ENCODE assay signal across 21 cellular contexts in genomic region chr11:125229006-125229405, GRCh38.
"Had no signal": no experiment of that assay in that cellular context is flagged by ENCODE, and none has a peak within 500 bp of the region (broad histone marks: within the 10 kb centered on the region; RNA-seq: fewer than 3 reads in every experiment).

No MANE protein-coding gene starts in this region.

- H3K4me3 ChIP-seq: cardiac muscle cell, testis had no signal

- H3K4me1 ChIP-seq: parathyroid adenoma had no signal

- H3K27ac Mint-ChIP-seq: activated naive CD4-positive, alpha-beta T cell treated with anti-CD3 and anti-CD28 coated beads, Interleukin-2, amount 10 ng/mL, durations not matched to agents 7 days and 5 days; activated T-cell treated with anti-CD3 and anti-CD28 coated beads, Interleukin-2, amount 50 U/mL, for 72 hours; memory B cell; nephron progenitor cell; stimulated activated naive B cell treated with anti-CD40 and anti-IgM and Interleukin-4, amounts not matched to agents 10 μg/mL and 1 μg/mL and 100 μg/mL, for 72 hours; T-helper 1 cell treated with Interleukin-12 subunit alpha and Interleukin-12 subunit beta and Interleukin-4 antibody, amounts not matched to agents 30 μg/mL and 1 μg/mL, for 36 hours; type B pancreatic cell had no signal

- H3K9ac ChIP-seq: parathyroid adenoma had no signal

- DNase-seq: activated CD4-positive, alpha-beta T cell treated with anti-CD3 and anti-CD28 coated beads for 4 hours; activated CD4-positive, alpha-beta T cell treated with anti-CD3 and anti-CD28 coated beads, Interleukin-2, amount 50 U/mL, for 48 hours; activated CD4-positive, CD25-positive, alpha-beta regulatory T cell; activated effector memory CD4-positive, alpha-beta T cell treated with anti-CD3 and anti-CD28 coated beads, Interleukin-2, amount 50 U/mL, for 16 hours; activated naive CD4-positive, alpha-beta T cell treated with anti-CD3 and anti-CD28 coated beads, Interleukin-2, amount 10 ng/mL, durations not matched to agents 7 days and 5 days; activated T-cell treated with anti-CD3 and anti-CD28 coated beads, Interleukin-2, amount 50 U/mL, for 72 hours; cortex of kidney; left cardiac atrium; nephron progenitor cell; retina; stimulated activated CD4-positive, alpha-beta T cell treated with anti-CD3 and anti-CD28 coated beads, Interleukin-2, amount 100 ng/mL, for 48 hours; stimulated activated CD8-positive, alpha-beta memory T cell treated with anti-CD3 and anti-CD28 coated beads, Interleukin-4, amount 100 ng/mL, for 48 hours; stimulated activated naive B cell treated with anti-CD40 and anti-IgM and Interleukin-4, amounts not matched to agents 10 μg/mL and 1 μg/mL and 100 μg/mL, for 72 hours; testis had no signal

- H3K79me2 ChIP-seq: parathyroid adenoma had no signal

- H3K27me3 ChIP-seq: cardiac muscle cell, testis had no signal

- H3K27ac ChIP-seq: cardiac muscle cell, epithelial cell of prostate, parathyroid adenoma, testis had no signal

- H3K9me3 Mint-ChIP-seq: activated naive CD4-positive, alpha-beta T cell treated with anti-CD3 and anti-CD28 coated beads, Interleukin-2, amount 10 ng/mL, durations not matched to agents 7 days and 5 days; activated T-cell treated with anti-CD3 and anti-CD28 coated beads, Interleukin-2, amount 50 U/mL, for 72 hours; memory B cell; nephron progenitor cell; stimulated activated naive B cell treated with anti-CD40 and anti-IgM and Interleukin-4, amounts not matched to agents 10 μg/mL and 1 μg/mL and 100 μg/mL, for 72 hours; T-helper 1 cell treated with Interleukin-12 subunit alpha and Interleukin-12 subunit beta and Interleukin-4 antibody, amounts not matched to agents 30 μg/mL and 1 μg/mL, for 36 hours had no signal

- H3K9me3 ChIP-seq: testis had no signal

- H3K4me3 Mint-ChIP-seq: activated naive CD4-positive, alpha-beta T cell treated with anti-CD3 and anti-CD28 coated beads, Interleukin-2, amount 10 ng/mL, durations not matched to agents 7 days and 5 days; activated T-cell treated with anti-CD3 and anti-CD28 coated beads, Interleukin-2, amount 50 U/mL, for 72 hours; memory B cell; nephron progenitor cell; stimulated activated naive B cell treated with anti-CD40 and anti-IgM and Interleukin-4, amounts not matched to agents 10 μg/mL and 1 μg/mL and 100 μg/mL, for 72 hours; T-helper 1 cell treated with Interleukin-12 subunit alpha and Interleukin-12 subunit beta and Interleukin-4 antibody, amounts not matched to agents 30 μg/mL and 1 μg/mL, for 36 hours; type B pancreatic cell had no signal

- H3K36me3 ChIP-seq: cardiac muscle cell had no signal

- ATAC-seq: activated T-cell treated with anti-CD3 and anti-CD28 coated beads, Interleukin-2, amount 50 U/mL, for 72 hours; left cardiac atrium; stimulated activated naive B cell treated with anti-CD40 and anti-IgM and Interleukin-4, amounts not matched to agents 10 μg/mL and 1 μg/mL and 100 μg/mL, for 72 hours had no signal

- FAIRE-seq: islet of Langerhans had no signal

- H3K36me3 Mint-ChIP-seq: activated naive CD4-positive, alpha-beta T cell treated with anti-CD3 and anti-CD28 coated beads, Interleukin-2, amount 10 ng/mL, durations not matched to agents 7 days and 5 days; memory B cell; stimulated activated naive B cell treated with anti-CD40 and anti-IgM and Interleukin-4, amounts not matched to agents 10 μg/mL and 1 μg/mL and 100 μg/mL, for 72 hours; type B pancreatic cell had no signal

- H3K4me1 Mint-ChIP-seq: activated naive CD4-positive, alpha-beta T cell treated with anti-CD3 and anti-CD28 coated beads, Interleukin-2, amount 10 ng/mL, durations not matched to agents 7 days and 5 days; memory B cell; stimulated activated naive B cell treated with anti-CD40 and anti-IgM and Interleukin-4, amounts not matched to agents 10 μg/mL and 1 μg/mL and 100 μg/mL, for 72 hours had no signal

- H2AFZ ChIP-seq: parathyroid adenoma had no signal
